8 cellular contexts compared by ENCODE assay signal in the genomic region with DNA sequence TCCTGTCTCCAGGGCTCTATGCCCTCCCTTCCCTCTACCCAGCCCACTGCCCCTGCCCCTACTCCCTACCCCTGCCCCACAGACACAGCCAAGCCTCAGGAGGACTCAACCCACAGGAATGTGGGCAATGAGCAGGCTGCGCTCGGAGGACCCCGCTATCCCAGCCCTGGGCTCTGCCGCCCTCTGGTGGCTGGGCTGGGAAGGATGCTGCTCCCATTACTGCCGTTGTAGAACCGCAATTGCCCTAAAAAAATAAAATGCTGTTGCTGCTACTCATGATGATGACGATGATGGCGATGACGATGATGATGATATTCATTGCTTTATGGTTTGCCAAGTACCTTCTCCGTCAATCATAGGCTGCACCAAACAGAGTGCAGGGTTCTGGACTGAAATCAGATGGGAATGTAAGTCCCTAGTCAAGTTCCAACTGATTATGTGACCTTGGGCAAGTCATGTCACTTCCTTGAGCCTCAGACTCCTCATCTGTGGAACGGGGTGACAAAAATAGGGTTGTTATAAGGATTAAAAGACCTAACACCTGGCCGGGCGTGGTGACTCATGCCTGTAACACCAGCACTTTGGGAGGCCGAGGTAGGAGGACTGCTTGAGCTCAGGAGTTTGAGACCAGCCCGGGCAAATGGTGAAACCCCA. TPM values are rescaled to one million over a fixed set of nuclear protein-coding genes. Genes with fewer than 3 reads are reported as not detected.
DNase-seq lines count a peak whose midpoint lies in the region; ATAC-seq and TF ChIP-seq lines count a peak whose summit lies in the region.

No MANE protein-coding gene starts in this region.

- no peak overlapping the region for H3K4me2 ChIP-seq in OCI-LY1 (ENCODE audit: low read length)

- no peaks in the 10 kb centered on the region for H3K79me2 ChIP-seq in OCI-LY1 (ENCODE audit: insufficient read depth, low read length)

- peaks cover 6% of the 10 kb centered on the region for H3K27me3 ChIP-seq in OCI-LY1 (ENCODE audit: insufficient read depth, low read length)

- H3K27me3 Mint-ChIP-seq in CD14-positive monocyte (ENCODE audit: low read depth in 3 of 3) = peaks cover 2 to 23% (median 10%) of the 10 kb centered on the region in 3 donors
- peaks cover 17 to 33% (median 19%) of the 10 kb centered on the region in 3 donors for H3K27me3 Mint-ChIP-seq in naive B cell
- peaks cover 31% of the 10 kb centered on the region for H3K27me3 Mint-ChIP-seq in stimulated activated memory B cell treated with anti-CD40 and anti-IgM and Interleukin-4, amounts not matched to agents 10 μg/mL and 1 μg/mL and 100 μg/mL, for 72 hours

- H3K27ac ChIP-seq in HEK293 (ENCODE audit: extremely low read depth, low read depth, low read length) (no peak overlapping the region), OCI-LY1 (ENCODE audit: low read depth, low read length, poor library complexity, severe bottlenecking) (no peak overlapping the region), epithelial cell of prostate (peak overlapping the region; percentile 81)

- H3K27ac Mint-ChIP-seq in CD14-positive monocyte (no peak overlapping the region), naive B cell (no peak overlapping the region)
- no peak overlapping the region for H3K27ac Mint-ChIP-seq in stimulated activated memory B cell treated with anti-CD40 and anti-IgM and Interleukin-4, amounts not matched to agents 10 μg/mL and 1 μg/mL and 100 μg/mL, for 72 hours

- POLR2A ChIA-PET in HEK293 (lab: Yijun Ruan, JAX) = interaction anchor here (1.1 to 2.1 kb wide), 2 partner anchors 42 to 106 kb away, joined by 3 to 9 read pairs; no protein-coding TSS in a partner anchor

- H3K4me3 ChIP-seq in HEK293 (ENCODE audit: low read depth, low read length) (no peak overlapping the region), OCI-LY1 (ENCODE audit: low read depth, low read length, poor library complexity, severe bottlenecking) (no peak overlapping the region)

- peaks cover 2% of the 10 kb centered on the region for H3K4me1 Mint-ChIP-seq in CD14-positive monocyte
- peaks cover 0 to 3% (median 0%) of the 10 kb centered on the region in 3 donors for H3K4me1 Mint-ChIP-seq in naive B cell
- peaks cover 5% of the 10 kb centered on the region for H3K4me1 Mint-ChIP-seq in stimulated activated memory B cell treated with anti-CD40 and anti-IgM and Interleukin-4, amounts not matched to agents 10 μg/mL and 1 μg/mL and 100 μg/mL, for 72 hours

- peak; percentile 83 to 93 for ATAC-seq in naive B cell (ENCODE audit: low read depth in 2 of 2)
- peak; percentile 78 for ATAC-seq in stimulated activated memory B cell treated with anti-CD40 and anti-IgM and Interleukin-4, amounts not matched to agents 10 μg/mL and 1 μg/mL and 100 μg/mL, for 72 hours
- no peak for ATAC-seq in GM21737 (IDR thresholded peaks at IDR 0.05; ENCODE audit: unreplicated experiment)

- H3K36me3 Mint-ChIP-seq in CD14-positive monocyte (no peaks in the 10 kb centered on the region), naive B cell (no peaks in the 10 kb centered on the region)
- H3K36me3 Mint-ChIP-seq in stimulated activated memory B cell treated with anti-CD40 and anti-IgM and Interleukin-4, amounts not matched to agents 10 μg/mL and 1 μg/mL and 100 μg/mL, for 72 hours = no peaks in the 10 kb centered on the region

- DNase-seq in CD14-positive monocyte (ENCODE audit: low spot score) = no peak
- DNase-seq in activated T-cell treated with anti-CD3 and anti-CD28 coated beads for 24 hours (ENCODE audit: low read depth) = peak; percentile 78
- peak; percentile 70 for DNase-seq in epithelial cell of prostate (ENCODE audit: low read depth, low spot score)
- peak; percentile 71 for DNase-seq in naive B cell

- H3F3A ChIP-seq in OCI-LY1 (ENCODE audit: insufficient read depth, low read length) = no peaks in the 10 kb centered on the region

- CTCF ChIA-PET in HEK293 (lab: Yijun Ruan, JAX) = interaction anchor here (0.5 to 15.1 kb wide), 23 partner anchors 8 to 177 kb away, joined by 3 to 427 read pairs (median 3); partner anchors contain the start of gene FAM131C

- no peaks in the 10 kb centered on the region for H3K9me3 Mint-ChIP-seq in CD14-positive monocyte
- H3K9me3 Mint-ChIP-seq in naive B cell = no peaks in the 10 kb centered on the region
- no peaks in the 10 kb centered on the region for H3K9me3 Mint-ChIP-seq in stimulated activated memory B cell treated with anti-CD40 and anti-IgM and Interleukin-4, amounts not matched to agents 10 μg/mL and 1 μg/mL and 100 μg/mL, for 72 hours

- H2AFZ ChIP-seq in OCI-LY1 (ENCODE audit: low read length) = no peak overlapping the region

- H3K9ac ChIP-seq in OCI-LY1 (ENCODE audit: low read length) = no peak overlapping the region

- H3K9me3 ChIP-seq in HEK293 (ENCODE audit: control insufficient read depth, insufficient read depth, low read depth, low read length) (no peaks in the 10 kb centered on the region), OCI-LY1 (ENCODE audit: low read length) (no peaks in the 10 kb centered on the region)

- H3K4me3 Mint-ChIP-seq in CD14-positive monocyte = peak overlapping the region in 1 of 2 donors; percentile 11
- H3K4me3 Mint-ChIP-seq in naive B cell = no peak overlapping the region
- no peak overlapping the region for H3K4me3 Mint-ChIP-seq in stimulated activated memory B cell treated with anti-CD40 and anti-IgM and Interleukin-4, amounts not matched to agents 10 μg/mL and 1 μg/mL and 100 μg/mL, for 72 hours

- peak; percentile 91 for TF ChIP-seq CTCF in CD14-positive monocyte (IDR thresholded peaks at IDR 0.05)
- peak; percentile 94 for TF ChIP-seq CTCF in HEK293 (tag by site-specific recombination; IDR thresholded peaks at IDR 0.05)
- peak; percentile 99 for TF ChIP-seq CTCF in OCI-LY1 (IDR thresholded peaks at IDR 0.05; ENCODE audit: low read length)

- H3K4me1 ChIP-seq in HEK293 (ENCODE audit: control insufficient read depth, insufficient read depth, low read length) (no peaks in the 10 kb centered on the region), OCI-LY1 (ENCODE audit: insufficient read depth, low read length, severe bottlenecking) (no peaks in the 10 kb centered on the region)

- no peaks in the 10 kb centered on the region for H3K9me2 ChIP-seq in OCI-LY1 (ENCODE audit: low read depth, low read length)

- H4K20me1 ChIP-seq in OCI-LY1 (ENCODE audit: insufficient read depth, low read length) = no peaks in the 10 kb centered on the region

- H3K36me3 ChIP-seq in HEK293 (ENCODE audit: control insufficient read depth in 2 of 2, insufficient read depth in 1 of 2, low read length in 2 of 2) (no peaks in the 10 kb centered on the region), OCI-LY1 (ENCODE audit: insufficient read depth, low read length) (no peaks in the 10 kb centered on the region)

- intact Hi-C loops in CD14-positive monocyte (cut with micrococcal nuclease) = loop anchor here (1.0 to 10.0 kb wide), 3 partner anchors 109 to 183 kb away; partner anchors contain the start of genes HSPB7 (in 1 of the 2) and SRARP (in 1 of the 2)

TF ChIP-seq in HEK293, 187 proteins besides CTCF, POLR2A, EP300 and RAD21 (continues in another document):
- TF ChIP-seq ZBTB8A (tag by site-specific recombination; IDR thresholded peaks at IDR 0.05) (no peak), ZNF202 (tag by site-specific recombination; IDR thresholded peaks at IDR 0.05; ENCODE audit: borderline replicate concordance) (no peak), ZNF16 (tag by site-specific recombination; IDR thresholded peaks at IDR 0.05; ENCODE audit: low read depth) (no peak), TCF7L2 (IDR thresholded peaks at IDR 0.05; ENCODE audit: borderline replicate concordance, low read depth, low read length) (no peak), ZNF248 (tag by site-specific recombination; IDR thresholded peaks at IDR 0.05) (no peak), GLIS1 (tag by site-specific recombination; IDR thresholded peaks at IDR 0.05) (peak; percentile 21; the same call in 1 of the 2 replicates), ZNF2 (tag by site-specific recombination; IDR thresholded peaks at IDR 0.05) (peak; percentile 74), ZNF10 (tag by site-specific recombination; IDR thresholded peaks at IDR 0.05) (0 out of 2 replicates have a peak, but pooled peaks have one; percentile 23), ZFP37 (tag by site-specific recombination; IDR thresholded peaks at IDR 0.05) (no peak), ZSCAN18 (tag by site-specific recombination; IDR thresholded peaks at IDR 0.05) (no peak), HOXC10 (CRISPR knock-in tag; IDR thresholded peaks at IDR 0.05) (no peak), ZNF514 (tag by site-specific recombination; IDR thresholded peaks at IDR 0.05) (no peak), ZNF510 (tag by site-specific recombination; IDR thresholded peaks at IDR 0.05; ENCODE audit: insufficient replicate concordance) (no peak), RBAK (tag by site-specific recombination; IDR thresholded peaks at IDR 0.05) (no peak)
- TF ChIP-seq, protein P1, sequence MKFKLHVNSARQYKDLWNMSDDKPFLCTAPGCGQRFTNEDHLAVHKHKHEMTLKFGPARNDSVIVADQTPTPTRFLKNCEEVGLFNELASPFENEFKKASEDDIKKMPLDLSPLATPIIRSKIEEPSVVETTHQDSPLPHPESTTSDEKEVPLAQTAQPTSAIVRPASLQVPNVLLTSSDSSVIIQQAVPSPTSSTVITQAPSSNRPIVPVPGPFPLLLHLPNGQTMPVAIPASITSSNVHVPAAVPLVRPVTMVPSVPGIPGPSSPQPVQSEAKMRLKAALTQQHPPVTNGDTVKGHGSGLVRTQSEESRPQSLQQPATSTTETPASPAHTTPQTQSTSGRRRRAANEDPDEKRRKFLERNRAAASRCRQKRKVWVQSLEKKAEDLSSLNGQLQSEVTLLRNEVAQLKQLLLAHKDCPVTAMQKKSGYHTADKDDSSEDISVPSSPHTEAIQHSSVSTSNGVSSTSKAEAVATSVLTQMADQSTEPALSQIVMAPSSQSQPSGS (tag by site-specific recombination; IDR thresholded peaks at IDR 0.05; ENCODE audit: low read depth) = peak; percentile 44; the same call in 1 of the 2 replicates

RNA-seq across cellular contexts. Expression of gene ARHGEF19, which starts 24.6 kb away (rescaled TPM):
- 1 to 10 TPM; 2.2 to 2.3 TPM for polyA plus RNA-seq in CD14-positive monocyte
- 10 to 100 TPM in 2 of 6 donors, 1 to 10 TPM in 4; 7.0 to 10.8 (median 8.1) TPM for polyA plus RNA-seq in naive B cell (ENCODE audit: low read depth in 6 of 6)

RNA-seq across cellular contexts. Expression of gene EPHA2, which starts 32.0 kb away (rescaled TPM):
- polyA plus RNA-seq in CD14-positive monocyte (not detected), naive B cell (ENCODE audit: low read depth in 6 of 6) (not detected)

RNA-seq across cellular contexts. Expression of gene CPLANE2, which starts 49.1 kb away (rescaled TPM):
- polyA plus RNA-seq in CD14-positive monocyte (1 to 10 TPM in 1 of 2 donors, under 1 TPM in 1; 0.54 to 1.4 TPM), naive B cell (ENCODE audit: low read depth in 6 of 6) (1 to 10 TPM; 2.3 to 6.3 (median 3.7) TPM)
